ENCODE assay signal across 24 cellular contexts in the genomic region with DNA sequence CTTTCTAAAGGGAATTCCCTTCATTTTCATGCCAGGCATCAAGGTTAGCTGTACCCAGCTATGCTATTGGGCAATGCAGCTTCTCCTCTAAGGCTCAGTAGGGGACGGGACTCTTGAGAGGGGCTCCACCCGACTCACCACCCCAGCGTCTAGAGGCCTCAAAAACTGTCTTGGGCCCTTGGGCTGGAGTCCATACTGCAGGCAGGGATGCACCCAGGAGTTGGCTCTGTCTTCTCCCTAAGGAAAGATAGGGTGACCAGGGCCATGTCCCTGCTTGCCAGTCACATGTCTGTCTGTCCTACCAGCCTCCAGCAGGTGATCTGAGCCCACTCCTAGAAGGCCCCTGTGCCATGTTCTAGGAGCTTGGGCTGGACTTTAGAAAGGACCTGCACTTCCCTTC. TPM values are rescaled to one million over a fixed set of nuclear protein-coding genes. Genes with fewer than 3 reads are reported as not detected.
DNase-seq lines count a peak whose midpoint lies in the region; ATAC-seq, FAIRE-seq and TF ChIP-seq lines count a peak whose summit lies in the region.
"Had no signal": no experiment of that assay in that cellular context is flagged by ENCODE, and none has a peak within 500 bp of the region (broad histone marks: within the 10 kb centered on the region; RNA-seq: fewer than 3 reads in every experiment).

No MANE protein-coding gene starts in this region.

- H3K4me3 ChIP-seq in SK-N-SH (ENCODE audit: low read depth in 2 of 2, low read length in 1 of 2) (no peak overlapping the region), kidney (ENCODE audit: low read length in 2 of 2) (no peak overlapping the region), sigmoid colon (no peak overlapping the region)
- H3K4me3 ChIP-seq: BLaER1, Peyer's patch had no signal

- no peak overlapping the region for H2AFZ ChIP-seq in SK-N-SH (ENCODE audit: low read depth)

- no peaks in the 10 kb centered on the region for H3K27me3 ChIP-seq in SK-N-SH (ENCODE audit: insufficient read depth)
- H3K27me3 ChIP-seq in sigmoid colon: no peaks in the 10 kb centered on the region
- H3K27me3 ChIP-seq: BLaER1, Peyer's patch had no signal

- H3K36me3 ChIP-seq in SK-N-SH (replicated peaks in 1 of 2; ENCODE audit: control insufficient read depth in 1 of 2, insufficient read depth in 2 of 2, low read length in 1 of 2) (no peaks in the 10 kb centered on the region), kidney (ENCODE audit: control insufficient read depth in 1 of 2, insufficient read depth in 2 of 2, low read length in 2 of 2) (no peaks in the 10 kb centered on the region), sigmoid colon (no peaks in the 10 kb centered on the region)
- H3K36me3 ChIP-seq: BLaER1, Peyer's patch had no signal

- TF ChIP-seq POLR2A in GM12892 (IDR thresholded peaks at IDR 0.05; ENCODE audit: low read depth, low read length) (no peak), sigmoid colon (IDR thresholded peaks at IDR 0.05) (no peak)

- 75% methylated on average over 2 of the region's 3 CpGs for WGBS in SK-N-SH (ENCODE audit: low lambda C conversion rate)
- 91 to 94% methylated on average over 3 of the region's 3 CpGs for WGBS in sigmoid colon, 2 donors

- no peaks in the 10 kb centered on the region for H4K20me1 ChIP-seq in SK-N-SH (ENCODE audit: insufficient read depth)
- H4K20me1 ChIP-seq: BLaER1 had no signal

- H3K4me2 ChIP-seq in SK-N-SH: no peak overlapping the region
- H3K4me2 ChIP-seq: BLaER1 had no signal

- TF ChIP-seq EP300 in SK-N-SH (IDR thresholded peaks at IDR 0.05; ENCODE audit: borderline replicate concordance in 1 of 2, low read depth in 1 of 2, low read length in 1 of 2) (no peak), sigmoid colon (IDR thresholded peaks at IDR 0.05) (no peak)

- intact Hi-C loops in kidney (cut with DNase I) (no loop called here), sigmoid colon (cut with DNase I) (no loop called here)

- CTCF ChIA-PET in SK-N-SH (lab: Yijun Ruan, JAX): no interaction called here

- no peaks in the 10 kb centered on the region for H3K9me2 ChIP-seq in SK-N-SH

- no peak for TF ChIP-seq RAD21 in SK-N-SH (IDR thresholded peaks at IDR 0.05; ENCODE audit: low read length)

- H3K79me2 ChIP-seq in SK-N-SH (ENCODE audit: insufficient read depth): no peaks in the 10 kb centered on the region

- no peak for ATAC-seq in SK-N-SH treated with all-trans-retinoic acid at 6 μM for 48 hours
- ATAC-seq in GM18520 (IDR thresholded peaks at IDR 0.05; ENCODE audit: unreplicated experiment): no peak
- no peak for ATAC-seq in omental fat pad (ENCODE audit: low FRiP score)

- H3K9ac ChIP-seq in SK-N-SH: no peak overlapping the region
- H3K9ac ChIP-seq in kidney (ENCODE audit: low read length in 2 of 2): no peak overlapping the region
- H3K9ac ChIP-seq: BLaER1 had no signal

- H3K27ac ChIP-seq in SK-N-SH (ENCODE audit: low read depth in 2 of 2, low read length in 1 of 2) (no peak overlapping the region), kidney (ENCODE audit: low read depth in 2 of 2, low read length in 2 of 2) (no peak overlapping the region), sigmoid colon (no peak overlapping the region)
- H3K27ac ChIP-seq: 22Rv1, BLaER1, Peyer's patch had no signal

- FAIRE-seq in GM12892 (lab: Jason Lieb, UNC) (no peak), kidney (lab: Jason Lieb, UNC) (no peak)
- FAIRE-seq: GM18507 had no signal

- TF ChIP-seq CTCF in SK-N-SH (IDR thresholded peaks at IDR 0.05) (no peak), kidney (IDR thresholded peaks at IDR 0.05; ENCODE audit: borderline replicate concordance, extremely low read depth, insufficient read depth) (no peak), sigmoid colon (IDR thresholded peaks at IDR 0.05) (no peak), omental fat pad (IDR thresholded peaks at IDR 0.05) (no peak)

- H3K4me1 ChIP-seq in SK-N-SH (ENCODE audit: control insufficient read depth in 1 of 2, insufficient read depth in 2 of 2, low read depth in 1 of 2, low read length in 1 of 2): no peaks in the 10 kb centered on the region
- H3K4me1 ChIP-seq in kidney (ENCODE audit: control insufficient read depth in 1 of 2, insufficient read depth in 1 of 2, low read depth in 1 of 2, low read length in 2 of 2): no peaks in the 10 kb centered on the region
- H3K4me1 ChIP-seq in sigmoid colon: no peaks in the 10 kb centered on the region
- H3K4me1 ChIP-seq: Caco-2, Peyer's patch had no signal

- DNase-seq in SK-N-SH: peak; percentile 5
- peak; percentile 12 for DNase-seq in GM12892 (ENCODE audit: insufficient read length)
- DNase-seq in kidney: peak; percentile 12
- DNase-seq in sigmoid colon: peak; percentile 49
- no peak for DNase-seq in NCI-H2171 (lab: John Stamatoyannopoulos, UW)
- DNase-seq in omental fat pad (ENCODE audit: low spot score): no peak
- DNase-seq: ACHN; CD4-positive, alpha-beta memory T cell; Kasumi-1; NCI-H1694; NCI-H2081; NCI-H2171 treated with DMSO at 0.1 percent for 48 hours; NCI-H446; NCI-H526 had no signal

- POLR2A ChIA-PET in SK-N-SH (lab: Yijun Ruan, JAX): no interaction called here

- no peaks in the 10 kb centered on the region for H3K9me3 ChIP-seq in SK-N-SH
- H3K9me3 ChIP-seq in kidney (ENCODE audit: control insufficient read depth in 1 of 2, low read length in 2 of 2): no peaks in the 10 kb centered on the region
- H3K9me3 ChIP-seq in sigmoid colon: no peaks in the 10 kb centered on the region
- H3K9me3 ChIP-seq: BLaER1, Caco-2, Peyer's patch had no signal

- no peaks in the 10 kb centered on the region for H3F3A ChIP-seq in SK-N-SH (replicated peaks; ENCODE audit: insufficient read depth)

TF ChIP-seq in SK-N-SH, 30 proteins besides CTCF, POLR2A, EP300 and RAD21 (continues in another document):
- TF ChIP-seq, protein P1, sequence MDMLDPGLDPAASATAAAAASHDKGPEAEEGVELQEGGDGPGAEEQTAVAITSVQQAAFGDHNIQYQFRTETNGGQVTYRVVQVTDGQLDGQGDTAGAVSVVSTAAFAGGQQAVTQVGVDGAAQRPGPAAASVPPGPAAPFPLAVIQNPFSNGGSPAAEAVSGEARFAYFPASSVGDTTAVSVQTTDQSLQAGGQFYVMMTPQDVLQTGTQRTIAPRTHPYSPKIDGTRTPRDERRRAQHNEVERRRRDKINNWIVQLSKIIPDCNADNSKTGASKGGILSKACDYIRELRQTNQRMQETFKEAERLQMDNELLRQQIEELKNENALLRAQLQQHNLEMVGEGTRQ (IDR thresholded peaks at IDR 0.05; ENCODE audit: borderline replicate concordance, low read depth, low read length): no peak
- TF ChIP-seq FOSL2 (IDR thresholded peaks at IDR 0.05; ENCODE audit: borderline replicate concordance, low read depth) (no peak), SIN3A (IDR thresholded peaks at IDR 0.05; ENCODE audit: borderline replicate concordance, low read depth, low read length) (no peak), FOXJ3 (CRISPR knock-in tag; IDR thresholded peaks at IDR 0.05) (no peak), EZH2phosphoT487 (IDR thresholded peaks at IDR 0.05; ENCODE audit: borderline replicate concordance, low read depth) (no peak), RCOR1 (IDR thresholded peaks at IDR 0.05; ENCODE audit: low read length) (no peak), MEF2A (IDR thresholded peaks at IDR 0.05; ENCODE audit: borderline replicate concordance, low read depth) (no peak), GABPA (IDR thresholded peaks at IDR 0.05; ENCODE audit: low read depth) (no peak)
- TF ChIP-seq, protein P2, sequence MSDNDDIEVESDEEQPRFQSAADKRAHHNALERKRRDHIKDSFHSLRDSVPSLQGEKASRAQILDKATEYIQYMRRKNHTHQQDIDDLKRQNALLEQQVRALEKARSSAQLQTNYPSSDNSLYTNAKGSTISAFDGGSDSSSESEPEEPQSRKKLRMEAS (IDR thresholded peaks at IDR 0.05; ENCODE audit: low read depth): no peak

TF ChIP-seq in SK-N-SH treated with all-trans-retinoic acid at 6 μM for 48 hours, 23 proteins besides CTCF, POLR2A, EP300 and RAD21 (continues in another document):
- TF ChIP-seq CSDC2 (CRISPR knock-in tag; IDR thresholded peaks at IDR 0.05) (no peak), ZNF565 (CRISPR knock-in tag; conservative IDR thresholded peaks at IDR 0.05; ENCODE audit: low read depth) (no peak), ZFP30 (CRISPR knock-in tag; IDR thresholded peaks at IDR 0.05) (no peak), ZNF70 (CRISPR knock-in tag; IDR thresholded peaks at IDR 0.05) (no peak), SNAI2 (CRISPR knock-in tag; IDR thresholded peaks at IDR 0.05) (no peak), GLIS3 (CRISPR knock-in tag; IDR thresholded peaks at IDR 0.05) (no peak), ZNF8 (CRISPR knock-in tag; IDR thresholded peaks at IDR 0.05) (no peak), TOX (CRISPR knock-in tag; IDR thresholded peaks at IDR 0.05; ENCODE audit: borderline replicate concordance) (no peak), OSR1 (CRISPR knock-in tag; IDR thresholded peaks at IDR 0.05) (no peak)

RNA-seq across cellular contexts. Expression of a gene that starts 1.2 kb away (rescaled TPM):
- polyA plus RNA-seq in SK-N-SH (2012; rRNA removed) (0.03 TPM in 1 of 2 replicates, not detected in the other), kidney (ENCODE audit: insufficient read depth, low read depth, low replicate concordance) (not detected), sigmoid colon (under 1 TPM in 1 of 3 donors, not detected in 2; 0.04 TPM)
- polyA plus RNA-seq in SK-N-SH (2012; cell fraction: cytosol; rRNA removed): not detected in 2 replicates
- not detected in 2 replicates for polyA plus RNA-seq in SK-N-SH (2012; cell fraction: nucleus; rRNA removed)
- polyA plus RNA-seq in GM12892 (2012; ENCODE audit: missing spikeins): not detected
- total RNA-seq in kidney (not detected), sigmoid colon (not detected), omental fat pad (1 to 10 TPM in 1 of 4 donors, not detected in 3; 1.1 TPM)
- total RNA-seq: Caco-2; CD4-positive, alpha-beta memory T cell; G401; MCF 10A; OCI-LY7; Peyer's patch had no signal
- polyA plus RNA-seq: CD4-positive, alpha-beta memory T cell had no signal

RNA-seq across cellular contexts. Expression of a gene that starts 12.7 kb away (rescaled TPM):
- polyA plus RNA-seq in SK-N-SH (2012; rRNA removed): 0.48 and 0.73 TPM in 2 replicates
- 0.26 and 0.38 TPM in 2 replicates for polyA plus RNA-seq in SK-N-SH (2012; cell fraction: cytosol; rRNA removed)
- polyA plus RNA-seq in SK-N-SH (2012; cell fraction: nucleus; rRNA removed): 1.3 and 1.7 TPM in 2 replicates
- polyA plus RNA-seq in GM12892 (2012; ENCODE audit: missing spikeins): 0.38 TPM
- 7.7 TPM for total RNA-seq in kidney
- polyA plus RNA-seq in kidney (ENCODE audit: insufficient read depth, low read depth, low replicate concordance): 3.3 TPM
- 10 to 100 TPM; 13.2 to 42.1 (median 22.4) TPM for total RNA-seq in sigmoid colon
- polyA plus RNA-seq in sigmoid colon: 1 to 10 TPM; 1.2 to 1.9 (median 1.8) TPM
- total RNA-seq in omental fat pad: 10 to 100 TPM in 1 of 4 donors, under 1 TPM in 3; 0.56 to 22.4 (median 0.65) TPM
- polyA plus RNA-seq: CD4-positive, alpha-beta memory T cell had no signal

Comparison
In these comparisons a context has a peak if more than half of its experiments do, and no peak if none do; other contexts are left out.
1. DNase-seq: peak in SK-N-SH (single experiment), GM12892 (single experiment), kidney (single experiment) and sigmoid colon (single experiment); none in NCI-H2171 (single experiment) and omental fat pad (single experiment).